Comparison of ENCODE assay signal across 8 cellular contexts in genomic region chr12:107317751-107318553, GRCh38.
DNase-seq lines count a peak whose midpoint lies in the region; ATAC-seq and TF ChIP-seq lines count a peak whose summit lies in the region.

No MANE protein-coding gene starts in this region.

- no peaks in the 10 kb centered on the region for H3K79me2 ChIP-seq in GM23248 (ENCODE audit: insufficient read depth)

- no peaks in the 10 kb centered on the region for H4K20me1 ChIP-seq in GM23248 (ENCODE audit: insufficient read depth)

- no peak for ATAC-seq in HG03378 (IDR thresholded peaks at IDR 0.05; ENCODE audit: unreplicated experiment)

- in situ Hi-C loops in GM23248 (cut with MboI) = no loop called here

- no peak overlapping the region for H3K27ac ChIP-seq in GM23248
- H3K27ac ChIP-seq in liver (ENCODE audit: low read depth in 1 of 2, low read length in 2 of 2) = no peak overlapping the region

- H3K4me1 Mint-ChIP-seq in dendritic cell treated with granulocyte-macrophage colony-stimulating factor and Interleukin-4, amounts not matched to agents 40 ng/mL and 50 ng/mL, for 4 days (ENCODE audit: low read depth) = peaks cover 44% of the 10 kb centered on the region

- H3F3A ChIP-seq in GM23248 (ENCODE audit: insufficient read depth) = 0 out of 2 replicates have a peak, but pooled peaks cover 5% of the 10 kb centered on the region

- H3K27me3 ChIP-seq in GM23248 (replicated peaks; ENCODE audit: insufficient read depth) (peaks cover 19% of the 10 kb centered on the region), liver (ENCODE audit: control insufficient read depth in 4 of 4, insufficient read depth in 4 of 4, low read length in 3 of 4) (peaks cover 0 to 18% (median 4%) of the 10 kb centered on the region in 4 donors)

- 11 to 14% methylated on average over 46 to 51 of the region's 58 CpGs for WGBS in GM23248 (ENCODE audit: low coverage in 1 of 2, low lambda C conversion rate in 2 of 2, missing lambda C conversion rate in 2 of 2), 2 experiments
- 4% methylated on average over 58 of the region's 58 CpGs for WGBS in liver

- H3K4me3 ChIP-seq in GM23248 = peak overlapping the region; percentile 69
- H3K4me3 ChIP-seq in liver (ENCODE audit: low read depth in 1 of 3, low read length in 3 of 3) = peak overlapping the region in 2 of 3 donors; percentile 27 to 48

- H3K9me3 ChIP-seq in GM23248 (ENCODE audit: low read depth) (no peaks in the 10 kb centered on the region), liver (ENCODE audit: control insufficient read depth in 4 of 4, low read length in 3 of 4) (no peaks in the 10 kb centered on the region)

- H3K27ac Mint-ChIP-seq in dendritic cell treated with granulocyte-macrophage colony-stimulating factor and Interleukin-4, amounts not matched to agents 40 ng/mL and 50 ng/mL, for 4 days = no peak overlapping the region

- DNase-seq in 8988T (peak; percentile 97), GM23248 (peak; percentile 93), NCI-H2196 (lab: John Stamatoyannopoulos, UW; ENCODE audit: unreplicated experiment) (peak; percentile 84)
- peak; percentile 59 to 78 for DNase-seq in activated CD4-positive, alpha-beta T cell treated with anti-CD3 and anti-CD28 coated beads, Interleukin-2, amount 50 U/mL, for 24 hours (ENCODE audit: low read depth in 1 of 2, low spot score in 1 of 2)
- peak; percentile 83 for DNase-seq in stimulated activated CD4-positive, alpha-beta T cell treated with anti-CD3 and anti-CD28 coated beads, Interleukin-4, amount 100 ng/mL, for 1 hour

- peak overlapping the region; percentile 60 for H2AFZ ChIP-seq in GM23248

- H3K36me3 ChIP-seq in GM23248 (ENCODE audit: low read depth) (no peaks in the 10 kb centered on the region), liver (ENCODE audit: control insufficient read depth in 4 of 4, insufficient read depth in 3 of 4, low read depth in 1 of 4, low read length in 3 of 4) (no peaks in the 10 kb centered on the region)

- H3K36me3 Mint-ChIP-seq in dendritic cell treated with granulocyte-macrophage colony-stimulating factor and Interleukin-4, amounts not matched to agents 40 ng/mL and 50 ng/mL, for 4 days (ENCODE audit: low read depth) = no peaks in the 10 kb centered on the region

- intact Hi-C loops in dendritic cell treated with granulocyte-macrophage colony-stimulating factor and Interleukin-4, amounts not matched to agents 40 ng/mL and 50 ng/mL, for 4 days (cut with micrococcal nuclease) = no loop called here

- peak overlapping the region; percentile 67 for H3K4me2 ChIP-seq in GM23248 (ENCODE audit: unreplicated experiment)

- H3K4me1 ChIP-seq in GM23248 (ENCODE audit: insufficient read depth) (peaks cover 12% of the 10 kb centered on the region), liver (ENCODE audit: control insufficient read depth in 4 of 4, insufficient read depth in 4 of 4, low read length in 3 of 4) (peaks cover 20 to 39% (median 36%) of the 10 kb centered on the region in 4 donors)

- TF ChIP-seq RAD21 in liver (IDR thresholded peaks at IDR 0.05) = peak in 1 of 2 donors; percentile 20

- TF ChIP-seq CTCF in liver (IDR thresholded peaks at IDR 0.05; ENCODE audit: low read depth, low read length, missing input control) = no peak

- peaks cover 62% of the 10 kb centered on the region for H3K27me3 Mint-ChIP-seq in dendritic cell treated with granulocyte-macrophage colony-stimulating factor and Interleukin-4, amounts not matched to agents 40 ng/mL and 50 ng/mL, for 4 days

- no peak overlapping the region for H3K9ac ChIP-seq in GM23248
- H3K9ac ChIP-seq in liver (ENCODE audit: low read depth in 1 of 2, low read length in 2 of 2) = no peak overlapping the region

- H3K4me3 Mint-ChIP-seq in dendritic cell treated with granulocyte-macrophage colony-stimulating factor and Interleukin-4, amounts not matched to agents 40 ng/mL and 50 ng/mL, for 4 days = peak overlapping the region; percentile 78

- H3K9me3 Mint-ChIP-seq in dendritic cell treated with granulocyte-macrophage colony-stimulating factor and Interleukin-4, amounts not matched to agents 40 ng/mL and 50 ng/mL, for 4 days = no peaks in the 10 kb centered on the region

- no peaks in the 10 kb centered on the region for H3K9me2 ChIP-seq in GM23248 (ENCODE audit: insufficient read depth)

TF ChIP-seq in liver, 16 proteins besides CTCF, POLR2A, EP300 and RAD21:
- TF ChIP-seq SP1 (IDR thresholded peaks at IDR 0.05) (no peak), HNF4A (conservative IDR thresholded peaks at IDR 0.05) (peak in 1 of 2 donors; percentile 42)
